ENCODE assay signal across 10 cellular contexts in the genomic region with DNA sequence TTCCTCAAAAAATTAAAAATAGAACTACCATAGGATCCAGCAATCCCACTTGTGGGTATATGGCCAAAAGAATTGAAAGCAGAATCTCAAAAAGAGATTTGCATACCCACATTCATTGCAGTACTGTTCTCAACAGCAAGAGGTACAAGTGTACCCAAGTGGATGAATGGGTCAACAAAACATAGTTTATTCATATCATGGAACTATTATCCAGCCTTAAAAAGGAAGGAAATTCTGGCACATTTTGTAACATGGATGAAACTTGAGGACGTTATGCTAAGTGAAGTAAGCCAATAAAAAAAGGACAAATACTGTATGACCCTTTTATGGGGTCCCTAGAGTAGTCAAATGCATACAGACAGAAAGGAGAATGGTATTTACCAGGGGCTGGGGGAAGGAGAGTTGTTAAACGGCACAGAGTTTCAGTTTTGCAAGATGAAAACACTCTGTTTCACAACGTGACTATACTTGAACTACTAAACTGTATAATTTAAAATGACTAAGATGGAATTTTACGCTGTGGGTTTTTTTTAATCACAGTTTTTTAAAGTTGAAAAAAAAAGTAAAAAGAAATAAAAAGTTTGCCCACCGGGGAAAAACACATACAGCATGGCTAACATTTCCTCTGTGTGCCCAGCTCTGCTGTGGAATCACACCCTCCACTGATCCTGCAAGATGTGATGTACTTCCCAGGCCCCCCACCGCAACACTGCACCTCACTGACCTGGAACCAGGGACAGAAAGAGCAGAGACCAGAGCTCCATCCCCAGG. TPM values are rescaled to one million over a fixed set of nuclear protein-coding genes. Genes with fewer than 3 reads are reported as not detected.
A peak's percentile ranks its signal among the peaks of the same experiment; 100 is the strongest.
DNase-seq lines count a peak whose midpoint lies in the region; ATAC-seq and TF ChIP-seq lines count a peak whose summit lies in the region.
"Had no signal": no experiment of that assay in that cellular context is flagged by ENCODE, and none has a peak within 500 bp of the region (broad histone marks: within the 10 kb centered on the region; RNA-seq: fewer than 3 reads in every experiment).

No MANE protein-coding gene starts in this region.

- no peak overlapping the region for H3K27ac ChIP-seq in mammary epithelial cell (ENCODE audit: insufficient read depth, low read depth, low read length)

- H3K4me2 ChIP-seq in mammary epithelial cell (ENCODE audit: insufficient read depth, low read depth, low read length): no peak overlapping the region

- no peaks in the 10 kb centered on the region for H3K27me3 ChIP-seq in mammary epithelial cell (ENCODE audit: insufficient read depth, low read length)

- H3K4me3 ChIP-seq in mammary epithelial cell (replicated peaks in 1 of 3; ENCODE audit: insufficient read depth in 1 of 3, low read depth in 2 of 3, low read length in 3 of 3): no peak overlapping the region

- dilution Hi-C loops in mammary epithelial cell (cut with HindIII; ENCODE audit: low sequenced_read_pairs): no loop called here

- in situ Hi-C loops in mammary epithelial cell (cut with MboI; ENCODE audit: low sequenced_read_pairs in 2 of 2): no loop called here

- no peak for TF ChIP-seq CTCF in mammary epithelial cell (conservative IDR thresholded peaks at IDR 0.05 in 1 of 2, IDR thresholded peaks at IDR 0.05 in 1 of 2; ENCODE audit: extremely low read depth in 1 of 2, insufficient read depth in 1 of 2, low read depth in 1 of 2, low read length in 2 of 2)

- no peak overlapping the region for H3K9ac ChIP-seq in mammary epithelial cell (ENCODE audit: insufficient read depth, low read length)

- intact Hi-C loops in mammary epithelial cell (cut with micrococcal nuclease): no loop called here

- no peaks in the 10 kb centered on the region for H3K4me1 ChIP-seq in mammary epithelial cell (ENCODE audit: insufficient read depth, low read length)

- no peak overlapping the region for H2AFZ ChIP-seq in mammary epithelial cell (ENCODE audit: low read depth, low read length)

- H3K36me3 ChIP-seq in mammary epithelial cell (ENCODE audit: insufficient read depth, low read length): no peaks in the 10 kb centered on the region

- 52% methylated on average over 5 of the region's 6 CpGs for WGBS in mammary epithelial cell (ENCODE audit: low coverage, missing lambda C conversion rate)

- ATAC-seq in GM18508 (IDR thresholded peaks at IDR 0.05; ENCODE audit: insufficient read depth, unreplicated experiment) (peak; percentile 45), GM19467 (IDR thresholded peaks at IDR 0.05; ENCODE audit: unreplicated experiment) (peak; percentile 58), HG03108 (IDR thresholded peaks at IDR 0.05; ENCODE audit: unreplicated experiment) (peak; percentile 71)
- ATAC-seq: PC-3 had no signal

- CTCF ChIA-PET in mammary epithelial cell (lab: Charles Lee; ENCODE audit: low non-redundant PET): no interaction called here

- DNase-seq in germinal center (ENCODE audit: low spot score) (peak; percentile 58), anterior cingulate cortex (lab: John Stamatoyannopoulos, UW) (no peak), mammary epithelial cell (no peak)
- no peak for DNase-seq in activated CD4-positive, CD25-positive, alpha-beta regulatory T cell (lab: John Stamatoyannopoulos, UW)
- DNase-seq: central memory CD4-positive, alpha-beta T cell; hippocampal formation; PC-3 had no signal

- no peaks in the 10 kb centered on the region for H3K9me3 ChIP-seq in mammary epithelial cell (replicated peaks; ENCODE audit: insufficient read depth, low read length)

- no peaks in the 10 kb centered on the region for H3K79me2 ChIP-seq in mammary epithelial cell (ENCODE audit: insufficient read depth, low read length)

- H4K20me1 ChIP-seq in mammary epithelial cell (ENCODE audit: insufficient read depth, low read length): no peaks in the 10 kb centered on the region

- no TSS peak for BruUV-seq in mammary epithelial cell (replicated peaks; lab: Mats Ljungman, UMichigan)

RNA-seq across cellular contexts. Expression of a gene that starts 6.1 kb away (rescaled TPM):
- not detected for total RNA-seq in mammary epithelial cell
- polyA plus RNA-seq in mammary epithelial cell: not detected
- not detected for polyA minus RNA-seq in mammary epithelial cell
- total RNA-seq: PC-3 had no signal
